In the genomic region with DNA sequence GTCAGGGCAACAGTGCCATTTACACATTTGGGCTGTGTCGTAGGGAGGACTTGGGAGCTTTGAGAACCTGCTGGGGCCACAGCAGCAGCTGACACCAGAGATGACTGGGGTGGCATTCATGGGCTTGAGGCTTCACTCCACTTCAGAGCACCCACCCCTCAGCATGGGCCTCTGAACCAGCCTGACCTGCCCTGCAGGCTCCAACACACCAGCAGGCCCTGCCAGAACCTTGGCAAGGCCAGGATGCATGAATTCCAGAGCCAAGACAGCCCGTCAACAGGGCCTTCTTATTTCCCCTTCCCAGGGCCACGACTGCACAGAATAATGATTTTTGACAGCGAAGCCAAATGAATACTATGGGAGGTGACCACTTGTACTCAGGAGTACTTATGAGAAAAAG, we compare ENCODE assay signal across 16 cellular contexts.
A peak's percentile ranks its signal among the peaks of the same experiment; 100 is the strongest.
DNase-seq lines count a peak whose midpoint lies in the region; ATAC-seq and TF ChIP-seq lines count a peak whose summit lies in the region.
"Had no signal": no experiment of that assay in that cellular context is flagged by ENCODE, and none has a peak within 500 bp of the region (broad histone marks: within the 10 kb centered on the region; RNA-seq: fewer than 3 reads in every experiment).

No MANE protein-coding gene starts in this region.

- no peak overlapping the region for H3K27ac Mint-ChIP-seq in Calu3 (ENCODE audit: unreplicated experiment)
- H3K27ac Mint-ChIP-seq: CD8-positive, alpha-beta memory T cell had no signal

- H3K4me3 ChIP-seq in right atrium auricular region (no peak overlapping the region), OCI-LY7 (ENCODE audit: low read depth, low read length, poor library complexity, severe bottlenecking) (no peak overlapping the region)
- H3K4me3 ChIP-seq: BLaER1 had no signal

- POLR2A ChIA-PET in OCI-LY7 (lab: Charles Lee), result interaction anchor here (0.7 kb wide), 1 partner anchor 41 kb away, joined by 3 read pairs; no protein-coding TSS in a partner anchor

- intact Hi-C loops in Right ventricle myocardium inferior (cut with DNase I), result no loop called here
- intact Hi-C loops in Calu3 (cut with micrococcal nuclease; ENCODE audit: unreplicated experiment), result no loop called here
- intact Hi-C loops in OCI-LY7 (cut with micrococcal nuclease; ENCODE audit: unreplicated experiment), result no loop called here

- no peaks in the 10 kb centered on the region for H3K9me3 ChIP-seq in right atrium auricular region
- H3K9me3 ChIP-seq in OCI-LY7 (ENCODE audit: low read length), result no peaks in the 10 kb centered on the region
- H3K9me3 ChIP-seq: BLaER1, Caco-2 had no signal

- H4K20me1 ChIP-seq in OCI-LY7 (ENCODE audit: insufficient read depth, low read length), result no peaks in the 10 kb centered on the region

- H3K4me1 ChIP-seq in right atrium auricular region, result peaks cover 0 to under 1% of the 10 kb centered on the region in 2 donors
- no peaks in the 10 kb centered on the region for H3K4me1 ChIP-seq in OCI-LY7 (ENCODE audit: insufficient read depth, low read length, poor library complexity, severe bottlenecking)
- H3K4me1 ChIP-seq: Caco-2 had no signal

- H3K4me3 Mint-ChIP-seq in Calu3 (ENCODE audit: low read depth, unreplicated experiment), result no peak overlapping the region
- H3K4me3 Mint-ChIP-seq: CD8-positive, alpha-beta memory T cell; HFFc6 had no signal

- no peaks in the 10 kb centered on the region for H3K9me2 ChIP-seq in OCI-LY7 (ENCODE audit: insufficient read depth, low read length)

- CTCF ChIA-PET in Calu3 (lab: Charles Lee) (interaction anchor here (0.6 kb wide), 1 partner anchor 1070 kb away, joined by 3 read pairs; no protein-coding TSS in a partner anchor), OCI-LY7 (lab: Charles Lee; ENCODE audit: unreplicated experiment) (no interaction called here)

- H2AFZ ChIP-seq in OCI-LY7 (ENCODE audit: low read length), result no peak overlapping the region

- peak; percentile 44 for ATAC-seq in Right ventricle myocardium inferior

- H3K27me3 Mint-ChIP-seq in Calu3 (ENCODE audit: unreplicated experiment), result no peaks in the 10 kb centered on the region
- H3K27me3 Mint-ChIP-seq: CD8-positive, alpha-beta memory T cell had no signal

- no peaks in the 10 kb centered on the region for H3K79me2 ChIP-seq in OCI-LY7 (ENCODE audit: insufficient read depth, low read depth, low read length)

- no peaks in the 10 kb centered on the region for H3K36me3 Mint-ChIP-seq in Calu3 (ENCODE audit: insufficient read depth, unreplicated experiment)

- no peak for TF ChIP-seq CTCF in right atrium auricular region (IDR thresholded peaks at IDR 0.05)
- TF ChIP-seq CTCF in Calu3 (IDR thresholded peaks at IDR 0.05; ENCODE audit: unreplicated experiment), result no peak
- no peak for TF ChIP-seq CTCF in OCI-LY7 (conservative IDR thresholded peaks at IDR 0.05; ENCODE audit: low read length)

- no peak overlapping the region for H3K4me2 ChIP-seq in OCI-LY7 (ENCODE audit: low read length)
- H3K4me2 ChIP-seq: BLaER1 had no signal

- H3K9me3 Mint-ChIP-seq in Calu3 (ENCODE audit: low read depth, unreplicated experiment), result no peaks in the 10 kb centered on the region
- H3K9me3 Mint-ChIP-seq: HFFc6 had no signal

- H3K36me3 ChIP-seq in right atrium auricular region (peaks cover 7% of the 10 kb centered on the region), OCI-LY7 (ENCODE audit: insufficient read depth, low read length) (peaks cover 19% of the 10 kb centered on the region; the same call in 1 of the 2 replicates)

- no peaks in the 10 kb centered on the region for H3K4me1 Mint-ChIP-seq in Calu3 (ENCODE audit: low read depth, unreplicated experiment)
- H3K4me1 Mint-ChIP-seq: CD8-positive, alpha-beta memory T cell had no signal

- H3K27me3 ChIP-seq in right atrium auricular region, result no peaks in the 10 kb centered on the region
- H3K27me3 ChIP-seq: BLaER1 had no signal

- BruUV-seq in Calu3 (replicated peaks; lab: Mats Ljungman, UMichigan), result TSS peak; percentile 10
- BruUV-seq in OCI-LY7 (replicated peaks; lab: Mats Ljungman, UMichigan), result TSS peak; percentile 32

- no peak for DNase-seq in Right ventricle myocardium inferior (ENCODE audit: missing footprints)
- no peak for DNase-seq in right atrium auricular region (ENCODE audit: low spot score)
- DNase-seq in Calu3, result no peak
- no peak for DNase-seq in OCI-LY7 (ENCODE audit: low spot score)
- peak; percentile 61 for DNase-seq in islet precursor cell
- no peak for DNase-seq in NCI-H748 (lab: John Stamatoyannopoulos, UW; ENCODE audit: unreplicated experiment)
- DNase-seq in LoVo (ENCODE audit: low spot score), result no peak
- DNase-seq in NCI-H2029 (lab: John Stamatoyannopoulos, UW), result no peak
- DNase-seq: 8988T; AML-193; Caco-2; CD8-positive, alpha-beta memory T cell; DMS53; HCEC 1CT; HFFc6 had no signal

- H3K27ac ChIP-seq in right atrium auricular region, result no peak overlapping the region
- no peak overlapping the region for H3K27ac ChIP-seq in OCI-LY7 (ENCODE audit: low read depth, low read length, poor library complexity, severe bottlenecking)
- H3K27ac ChIP-seq: BLaER1 had no signal
